In the genomic region with DNA sequence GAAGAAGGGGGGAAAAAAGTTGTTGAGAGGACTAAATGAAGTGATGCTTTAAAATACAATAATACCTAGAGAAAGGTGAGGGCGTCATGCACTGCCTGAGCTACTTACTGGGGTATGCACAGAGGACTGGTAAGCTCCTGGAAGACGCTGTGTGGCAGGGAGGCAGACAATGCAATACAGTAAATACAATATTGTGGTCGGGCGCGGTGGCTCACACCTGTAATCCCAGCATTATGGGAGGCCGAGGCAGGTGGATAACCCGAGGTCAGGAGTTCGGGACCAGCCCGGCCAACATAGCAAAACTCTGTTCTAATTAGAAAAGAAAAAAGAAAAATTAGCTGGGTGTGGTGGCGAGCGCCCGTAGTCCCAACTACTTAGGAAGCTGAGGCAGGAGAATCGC, we compare ENCODE assay signal across 9 cellular contexts. TPM values are rescaled to one million over a fixed set of nuclear protein-coding genes. Genes with fewer than 3 reads are reported as not detected.
A peak's percentile ranks its signal among the peaks of the same experiment; 100 is the strongest.
DNase-seq lines count a peak whose midpoint lies in the region; ATAC-seq and TF ChIP-seq lines count a peak whose summit lies in the region.
"Had no signal": no experiment of that assay in that cellular context is flagged by ENCODE, and none has a peak within 500 bp of the region (broad histone marks: within the 10 kb centered on the region; RNA-seq: fewer than 3 reads in every experiment).

No MANE protein-coding gene starts in this region.

- no peak overlapping the region for H3K9ac ChIP-seq in smooth muscle cell (ENCODE audit: low read depth)

- no peak overlapping the region for H3K27ac ChIP-seq in smooth muscle cell (ENCODE audit: low read depth)

- peaks cover 8% of the 10 kb centered on the region for H3K4me1 ChIP-seq in smooth muscle cell (ENCODE audit: low read depth)

- peaks cover 22% of the 10 kb centered on the region for H3K27me3 Mint-ChIP-seq in activated CD8-positive, alpha-beta T cell treated with anti-CD3 and anti-CD28 coated beads, Interleukin-2, amount 10 ng/mL, durations not matched to agents 7 days and 5 days (ENCODE audit: low read depth)

- WGBS in smooth muscle cell (ENCODE audit: low lambda C conversion rate) = 68% methylated on average over 13 of the region's 13 CpGs

- DNase-seq in HFF-Myc (ENCODE audit: extremely low read depth, low read depth) = no peak
- DNase-seq in activated CD8-positive, alpha-beta T cell treated with anti-CD3 and anti-CD28 coated beads, Interleukin-2, amount 10 ng/mL, durations not matched to agents 7 days and 5 days = no peak
- no peak for DNase-seq in smooth muscle cell (lab: John Stamatoyannopoulos, UW; ENCODE audit: unreplicated experiment)
- no peak for DNase-seq in amniotic stem cell (lab: John Stamatoyannopoulos, UW)
- DNase-seq in NCI-H446 (lab: John Stamatoyannopoulos, UW) = no peak
- DNase-seq in NCI-H1694 (lab: John Stamatoyannopoulos, UW) = no peak

- H2AFZ ChIP-seq in smooth muscle cell (ENCODE audit: low read depth) = peak overlapping the region; percentile 79

- peaks cover 7% of the 10 kb centered on the region for H3K27me3 ChIP-seq in smooth muscle cell (ENCODE audit: low read depth)

- CTCF ChIA-PET in activated CD8-positive, alpha-beta T cell treated with anti-CD3 and anti-CD28 coated beads, Interleukin-2, amount 10 ng/mL, durations not matched to agents 7 days and 5 days (lab: Charles Lee) = interaction anchor here (1.2 to 3.3 kb wide), 2 partner anchors 13 to 15 kb away, joined by 3 to 19 read pairs; no protein-coding TSS in a partner anchor

- TF ChIP-seq CTCF in HFF-Myc (IDR thresholded peaks at IDR 0.05; ENCODE audit: low read depth, low read length, missing control alignments) (no peak), smooth muscle cell (IDR thresholded peaks at IDR 0.05; ENCODE audit: borderline replicate concordance, insufficient read depth, poor library complexity, severe bottlenecking) (no peak)

- H3K36me3 Mint-ChIP-seq in activated CD8-positive, alpha-beta T cell treated with anti-CD3 and anti-CD28 coated beads, Interleukin-2, amount 10 ng/mL, durations not matched to agents 7 days and 5 days (ENCODE audit: low read depth) = no peaks in the 10 kb centered on the region

- H3K4me3 ChIP-seq in HFF-Myc (replicated peaks; ENCODE audit: low read depth, low read length) (peak overlapping the region; percentile 47), iPS-18c (ENCODE audit: insufficient read depth, low read depth, low read length) (peak overlapping the region; percentile 61), smooth muscle cell (peak overlapping the region; percentile 64)

- no peaks in the 10 kb centered on the region for H3K9me3 Mint-ChIP-seq in activated CD8-positive, alpha-beta T cell treated with anti-CD3 and anti-CD28 coated beads, Interleukin-2, amount 10 ng/mL, durations not matched to agents 7 days and 5 days (ENCODE audit: insufficient read depth)

- peaks cover 37% of the 10 kb centered on the region for H3K4me1 Mint-ChIP-seq in activated CD8-positive, alpha-beta T cell treated with anti-CD3 and anti-CD28 coated beads, Interleukin-2, amount 10 ng/mL, durations not matched to agents 7 days and 5 days (ENCODE audit: low read depth)

- POLR2A ChIA-PET in activated CD8-positive, alpha-beta T cell treated with anti-CD3 and anti-CD28 coated beads, Interleukin-2, amount 10 ng/mL, durations not matched to agents 7 days and 5 days (lab: Charles Lee) = interaction anchor here (1.2 to 2.9 kb wide), 2 partner anchors 13 to 164 kb away, joined by 3 to 12 read pairs; a partner anchor contains a TSS

- H3K4me3 Mint-ChIP-seq in activated CD8-positive, alpha-beta T cell treated with anti-CD3 and anti-CD28 coated beads, Interleukin-2, amount 10 ng/mL, durations not matched to agents 7 days and 5 days = peak overlapping the region; percentile 83

- ATAC-seq in activated CD8-positive, alpha-beta T cell treated with anti-CD3 and anti-CD28 coated beads, Interleukin-2, amount 10 ng/mL, durations not matched to agents 7 days and 5 days = no peak
- no peak for ATAC-seq in GM18861 (IDR thresholded peaks at IDR 0.05; ENCODE audit: unreplicated experiment)

- H3K36me3 ChIP-seq in smooth muscle cell (ENCODE audit: low read depth) = no peaks in the 10 kb centered on the region

- H3K9me3 ChIP-seq in iPS-18c (ENCODE audit: control insufficient read depth, insufficient read depth, low read length) (no peaks in the 10 kb centered on the region), smooth muscle cell (replicated peaks; ENCODE audit: low read depth) (no peaks in the 10 kb centered on the region)

- no peaks in the 10 kb centered on the region for H3F3A ChIP-seq in smooth muscle cell (ENCODE audit: low read depth)

- H4K20me1 ChIP-seq in smooth muscle cell (ENCODE audit: low read depth) = no peaks in the 10 kb centered on the region

- peak overlapping the region; percentile 96 for H3K4me2 ChIP-seq in smooth muscle cell

- H3K27ac Mint-ChIP-seq in activated CD8-positive, alpha-beta T cell treated with anti-CD3 and anti-CD28 coated beads, Interleukin-2, amount 10 ng/mL, durations not matched to agents 7 days and 5 days = peak overlapping the region; percentile 78

- no peaks in the 10 kb centered on the region for H3K79me2 ChIP-seq in smooth muscle cell (ENCODE audit: low read depth)

RNA-seq across cellular contexts. Expression of a gene that starts 0.7 kb away (rescaled TPM):
- 10 to 100 TPM; 29.3 to 31.2 TPM for total RNA-seq in activated CD8-positive, alpha-beta T cell treated with anti-CD3 and anti-CD28 coated beads, Interleukin-2, amount 10 ng/mL, durations not matched to agents 7 days and 5 days
- 50.7 and 73.0 TPM in 2 replicates for total RNA-seq in smooth muscle cell
- polyA plus RNA-seq in smooth muscle cell = 7.2 and 10.4 TPM in 2 replicates

RNA-seq across cellular contexts. Expression of a gene that starts 43.6 kb away (rescaled TPM):
- not detected for total RNA-seq in activated CD8-positive, alpha-beta T cell treated with anti-CD3 and anti-CD28 coated beads, Interleukin-2, amount 10 ng/mL, durations not matched to agents 7 days and 5 days
- total RNA-seq in smooth muscle cell = not detected in 2 replicates
- polyA plus RNA-seq in smooth muscle cell = 0.28 TPM in 1 of 2 replicates, not detected in the other
- total RNA-seq: left colon had no signal
